Comparison of ENCODE assay signal across 1 cellular context in the genomic region with DNA sequence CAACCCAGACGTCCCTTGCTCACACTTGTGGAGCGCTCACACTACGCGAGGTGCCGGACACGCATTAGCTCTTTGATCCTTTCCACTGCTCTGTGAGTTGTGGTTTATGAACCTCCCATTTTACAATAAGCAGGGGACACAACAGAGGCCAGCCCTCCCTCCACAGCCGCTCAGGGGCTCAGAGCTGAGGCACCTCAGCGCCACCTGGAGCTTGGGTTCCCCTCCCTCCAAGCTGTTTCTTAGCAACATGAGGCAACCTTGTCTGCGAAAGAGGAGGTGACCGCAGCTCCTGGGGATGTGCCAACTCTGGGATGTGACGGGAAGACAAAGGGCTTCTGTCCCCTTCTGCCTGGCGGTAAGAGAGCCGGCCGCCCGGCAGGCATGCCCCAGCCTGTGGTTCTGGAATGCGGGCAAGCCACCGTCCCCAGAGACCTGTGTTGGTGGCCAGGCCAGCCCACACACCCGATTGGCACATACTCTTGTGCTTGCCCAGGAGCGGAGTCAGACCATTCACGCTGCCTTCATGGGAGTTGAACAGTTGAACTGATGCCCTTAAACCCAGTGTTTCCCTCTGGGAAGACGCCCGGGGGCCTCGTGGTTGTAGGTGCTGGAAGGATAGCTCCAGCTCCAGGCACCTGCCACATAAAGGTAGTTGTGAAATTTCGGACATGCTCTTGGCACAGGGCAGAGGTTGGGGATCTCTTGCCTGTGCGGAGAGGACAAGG.
TF ChIP-seq lines count a peak whose summit lies in the region.

No MANE protein-coding gene starts in this region.

TF ChIP-seq in GM23338, 12 proteins besides CTCF, POLR2A, EP300 and RAD21 (continued from another document):
- TF ChIP-seq, protein P1, sequence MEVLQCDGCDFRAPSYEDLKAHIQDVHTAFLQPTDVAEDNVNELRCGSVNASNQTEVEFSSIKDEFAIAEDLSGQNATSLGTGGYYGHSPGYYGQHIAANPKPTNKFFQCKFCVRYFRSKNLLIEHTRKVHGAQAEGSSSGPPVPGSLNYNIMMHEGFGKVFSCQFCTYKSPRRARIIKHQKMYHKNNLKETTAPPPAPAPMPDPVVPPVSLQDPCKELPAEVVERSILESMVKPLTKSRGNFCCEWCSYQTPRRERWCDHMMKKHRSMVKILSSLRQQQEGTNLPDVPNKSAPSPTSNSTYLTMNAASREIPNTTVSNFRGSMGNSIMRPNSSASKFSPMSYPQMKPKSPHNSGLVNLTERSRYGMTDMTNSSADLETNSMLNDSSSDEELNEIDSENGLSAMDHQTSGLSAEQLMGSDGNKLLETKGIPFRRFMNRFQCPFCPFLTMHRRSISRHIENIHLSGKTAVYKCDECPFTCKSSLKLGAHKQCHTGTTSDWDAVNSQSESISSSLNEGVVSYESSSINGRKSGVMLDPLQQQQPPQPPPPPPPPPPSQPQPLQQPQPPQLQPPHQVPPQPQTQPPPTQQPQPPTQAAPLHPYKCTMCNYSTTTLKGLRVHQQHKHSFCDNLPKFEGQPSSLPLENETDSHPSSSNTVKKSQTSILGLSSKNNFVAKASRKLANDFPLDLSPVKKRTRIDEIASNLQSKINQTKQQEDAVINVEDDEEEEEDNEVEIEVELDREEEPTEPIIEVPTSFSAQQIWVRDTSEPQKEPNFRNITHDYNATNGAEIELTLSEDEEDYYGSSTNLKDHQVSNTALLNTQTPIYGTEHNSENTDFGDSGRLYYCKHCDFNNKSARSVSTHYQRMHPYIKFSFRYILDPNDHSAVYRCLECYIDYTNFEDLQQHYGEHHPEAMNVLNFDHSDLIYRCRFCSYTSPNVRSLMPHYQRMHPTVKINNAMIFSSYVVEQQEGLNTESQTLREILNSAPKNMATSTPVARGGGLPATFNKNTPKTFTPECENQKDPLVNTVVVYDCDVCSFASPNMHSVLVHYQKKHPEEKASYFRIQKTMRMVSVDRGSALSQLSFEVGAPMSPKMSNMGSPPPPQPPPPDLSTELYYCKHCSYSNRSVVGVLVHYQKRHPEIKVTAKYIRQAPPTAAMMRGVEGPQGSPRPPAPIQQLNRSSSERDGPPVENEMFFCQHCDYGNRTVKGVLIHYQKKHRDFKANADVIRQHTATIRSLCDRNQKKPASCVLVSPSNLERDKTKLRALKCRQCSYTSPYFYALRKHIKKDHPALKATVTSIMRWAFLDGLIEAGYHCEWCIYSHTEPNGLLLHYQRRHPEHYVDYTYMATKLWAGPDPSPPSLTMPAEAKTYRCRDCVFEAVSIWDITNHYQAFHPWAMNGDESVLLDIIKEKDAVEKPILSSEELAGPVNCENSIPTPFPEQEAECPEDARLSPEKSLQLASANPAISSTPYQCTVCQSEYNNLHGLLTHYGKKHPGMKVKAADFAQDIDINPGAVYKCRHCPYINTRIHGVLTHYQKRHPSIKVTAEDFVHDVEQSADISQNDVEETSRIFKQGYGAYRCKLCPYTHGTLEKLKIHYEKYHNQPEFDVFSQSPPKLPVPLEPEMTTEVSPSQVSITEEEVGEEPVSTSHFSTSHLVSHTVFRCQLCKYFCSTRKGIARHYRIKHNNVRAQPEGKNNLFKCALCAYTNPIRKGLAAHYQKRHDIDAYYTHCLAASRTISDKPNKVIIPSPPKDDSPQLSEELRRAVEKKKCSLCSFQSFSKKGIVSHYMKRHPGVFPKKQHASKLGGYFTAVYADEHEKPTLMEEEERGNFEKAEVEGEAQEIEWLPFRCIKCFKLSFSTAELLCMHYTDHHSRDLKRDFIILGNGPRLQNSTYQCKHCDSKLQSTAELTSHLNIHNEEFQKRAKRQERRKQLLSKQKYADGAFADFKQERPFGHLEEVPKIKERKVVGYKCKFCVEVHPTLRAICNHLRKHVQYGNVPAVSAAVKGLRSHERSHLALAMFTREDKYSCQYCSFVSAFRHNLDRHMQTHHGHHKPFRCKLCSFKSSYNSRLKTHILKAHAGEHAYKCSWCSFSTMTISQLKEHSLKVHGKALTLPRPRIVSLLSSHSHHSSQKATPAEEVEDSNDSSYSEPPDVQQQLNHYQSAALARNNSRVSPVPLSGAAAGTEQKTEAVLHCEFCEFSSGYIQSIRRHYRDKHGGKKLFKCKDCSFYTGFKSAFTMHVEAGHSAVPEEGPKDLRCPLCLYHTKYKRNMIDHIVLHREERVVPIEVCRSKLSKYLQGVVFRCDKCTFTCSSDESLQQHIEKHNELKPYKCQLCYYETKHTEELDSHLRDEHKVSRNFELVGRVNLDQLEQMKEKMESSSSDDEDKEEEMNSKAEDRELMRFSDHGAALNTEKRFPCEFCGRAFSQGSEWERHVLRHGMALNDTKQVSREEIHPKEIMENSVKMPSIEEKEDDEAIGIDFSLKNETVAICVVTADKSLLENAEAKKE (CRISPR knock-in tag; IDR thresholded peaks at IDR 0.05) = no peak
